Comparison of ENCODE assay signal across 8 cellular contexts in the genomic region with DNA sequence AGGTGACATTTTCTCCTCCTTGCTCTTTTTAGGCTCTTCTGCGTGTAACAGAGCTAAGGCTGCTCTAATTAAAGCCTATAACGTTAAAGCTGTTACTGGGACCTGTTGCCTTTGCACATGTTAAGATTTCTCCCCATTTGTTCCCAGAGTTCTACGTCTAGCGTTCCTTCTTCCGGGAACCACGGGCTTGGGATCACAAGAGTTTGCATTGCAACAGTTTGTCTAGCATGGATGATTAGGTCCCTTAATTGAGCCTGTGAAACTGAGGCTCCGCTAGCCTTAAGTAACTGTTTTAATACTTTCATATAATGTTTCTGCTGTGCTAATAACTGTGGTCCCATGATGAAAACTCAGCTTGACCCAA. TPM values are rescaled to one million over a fixed set of nuclear protein-coding genes. Genes with fewer than 3 reads are reported as not detected.
DNase-seq lines count a peak whose midpoint lies in the region; FAIRE-seq and TF ChIP-seq lines count a peak whose summit lies in the region.

No MANE protein-coding gene starts in this region.

- H3K4me1 ChIP-seq in left ventricle myocardium inferior, result no peaks in the 10 kb centered on the region

- H3K27ac ChIP-seq in WERI-Rb-1, result no peak overlapping the region
- no peak overlapping the region for H3K27ac ChIP-seq in left ventricle myocardium inferior (replicated peaks)

- no peak for FAIRE-seq in H54 (lab: Jason Lieb, UNC)

- H3K36me3 ChIP-seq in WERI-Rb-1 (no peaks in the 10 kb centered on the region), left ventricle myocardium inferior (no peaks in the 10 kb centered on the region)

- H3K9me3 ChIP-seq in WERI-Rb-1 (ENCODE audit: severe bottlenecking) (no peaks in the 10 kb centered on the region), left ventricle myocardium inferior (replicated peaks) (no peaks in the 10 kb centered on the region)

- DNase-seq in GM12864 (ENCODE audit: low read depth) (no peak), WERI-Rb-1 (no peak), left ventricle myocardium inferior (no peak), retina (peak; percentile 47), H54 (ENCODE audit: insufficient read length, low spot score) (no peak), nucleus accumbens (lab: John Stamatoyannopoulos, UW) (no peak), occipital lobe (lab: John Stamatoyannopoulos, UW) (no peak), NCI-H1417 (lab: John Stamatoyannopoulos, UW) (no peak)

- H3K4me3 ChIP-seq in GM12864 (ENCODE audit: low read depth, low read length) (peak overlapping the region; percentile 46), WERI-Rb-1 (ENCODE audit: low read depth, low read length) (peak overlapping the region; percentile 51), left ventricle myocardium inferior (peak overlapping the region; percentile 60)

- no peak for TF ChIP-seq POLR2A in H54 (IDR thresholded peaks at IDR 0.05; ENCODE audit: low read depth, low read length)

- TF ChIP-seq CTCF in GM12864 (IDR thresholded peaks at IDR 0.05; ENCODE audit: low read depth, low read length, missing control alignments), result no peak
- no peak for TF ChIP-seq CTCF in WERI-Rb-1 (IDR thresholded peaks at IDR 0.05; ENCODE audit: low read depth, low read length)
- no peak for TF ChIP-seq CTCF in left ventricle myocardium inferior (IDR thresholded peaks at IDR 0.05; ENCODE audit: borderline replicate concordance)

- H3K27me3 ChIP-seq in WERI-Rb-1 (ENCODE audit: insufficient read depth, low read depth, severe bottlenecking), result no peaks in the 10 kb centered on the region
- H3K27me3 ChIP-seq in left ventricle myocardium inferior (ENCODE audit: low read depth), result peaks cover 44% of the 10 kb centered on the region

- intact Hi-C loops in left ventricle myocardium inferior (cut with micrococcal nuclease), result no loop called here

RNA-seq across cellular contexts. Expression of gene LYZ, which starts 16.7 kb away (rescaled TPM):
- total RNA-seq in left ventricle myocardium inferior (30.8 TPM), occipital lobe (4.5 TPM)

RNA-seq across cellular contexts. Expression of gene YEATS4, which starts 28.1 kb away (rescaled TPM):
- 12.8 TPM for total RNA-seq in left ventricle myocardium inferior
- total RNA-seq in occipital lobe, result 31.5 TPM
